ENCODE assay signal across 9 cellular contexts in the genomic region with DNA sequence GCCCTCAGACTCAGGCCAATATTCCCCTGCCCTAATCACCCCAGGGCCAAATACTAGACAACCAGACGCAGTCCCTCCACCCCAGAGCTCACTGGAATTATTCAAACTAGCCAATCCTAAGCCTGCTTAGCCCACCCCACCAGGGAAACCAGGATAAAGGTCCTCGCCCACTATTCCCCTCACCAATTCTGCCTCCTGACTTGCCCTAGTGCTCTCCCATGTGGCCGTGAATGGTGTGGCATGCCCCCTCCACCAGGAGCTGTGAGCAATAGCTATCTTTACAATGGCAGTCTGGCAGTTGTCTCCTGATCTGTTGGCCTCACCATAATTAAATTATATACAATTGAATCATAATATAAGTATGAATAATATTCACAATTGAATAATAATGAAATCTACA. TPM values are rescaled to one million over a fixed set of nuclear protein-coding genes. Genes with fewer than 3 reads are reported as not detected.
DNase-seq lines count a peak whose midpoint lies in the region; ATAC-seq and TF ChIP-seq lines count a peak whose summit lies in the region.
"Had no signal": no experiment of that assay in that cellular context is flagged by ENCODE, and none has a peak within 500 bp of the region (broad histone marks: within the 10 kb centered on the region; RNA-seq: fewer than 3 reads in every experiment).

No MANE protein-coding gene starts in this region.

- H3K27ac Mint-ChIP-seq in activated T-cell treated with anti-CD3 and anti-CD28 coated beads, Interleukin-2, amount 50 U/mL, for 24 hours: no peak overlapping the region
- H3K27ac Mint-ChIP-seq: activated CD4-positive, alpha-beta T cell treated with anti-CD3 and anti-CD28 coated beads, Interleukin-2, amount 10 ng/mL, durations not matched to agents 7 days and 5 days had no signal

- no peaks in the 10 kb centered on the region for H3K27me3 ChIP-seq in heart right ventricle

- ATAC-seq in GM18502 (IDR thresholded peaks at IDR 0.05; ENCODE audit: poor library complexity, unreplicated experiment) (no peak), heart right ventricle (no peak)

- no peaks in the 10 kb centered on the region for H3K9me3 ChIP-seq in heart right ventricle

- 67 to 76% methylated on average over 3 of the region's 3 CpGs for WGBS in heart right ventricle, 2 donors

- no peaks in the 10 kb centered on the region for H3K4me1 Mint-ChIP-seq in activated T-cell treated with anti-CD3 and anti-CD28 coated beads, Interleukin-2, amount 50 U/mL, for 24 hours (ENCODE audit: low read depth)
- H3K4me1 Mint-ChIP-seq: activated CD4-positive, alpha-beta T cell treated with anti-CD3 and anti-CD28 coated beads, Interleukin-2, amount 10 ng/mL, durations not matched to agents 7 days and 5 days had no signal

- TF ChIP-seq CTCF in epithelial cell of proximal tubule (conservative IDR thresholded peaks at IDR 0.05; ENCODE audit: low read depth, low read length): peak; percentile 60
- TF ChIP-seq CTCF in heart right ventricle (IDR thresholded peaks at IDR 0.05): peak in 2 of 9 donors; percentile 5 to 36

- intact Hi-C loops in heart right ventricle (cut with DNase I): loop anchor here (2.0 to 10.0 kb wide), 10 partner anchors 83 to 1303 kb away; no protein-coding TSS in a partner anchor

- H3K27me3 Mint-ChIP-seq in activated T-cell treated with anti-CD3 and anti-CD28 coated beads, Interleukin-2, amount 50 U/mL, for 24 hours: peaks cover 2% of the 10 kb centered on the region

- no peaks in the 10 kb centered on the region for H3K4me1 ChIP-seq in heart right ventricle

- peak; percentile 15 for DNase-seq in stimulated activated CD4-positive, alpha-beta T cell treated with anti-CD3 and anti-CD28 coated beads, Interleukin-15, amount 100 ng/mL, for 24 hours
- no peak for DNase-seq in stimulated activated CD4-positive, alpha-beta T cell treated with anti-CD3 and anti-CD28 coated beads, Interleukin-4, amount 100 ng/mL, for 1 hour
- DNase-seq in NCI-H460 (ENCODE audit: extremely low read depth, low read depth) (peak; percentile 17), epithelial cell of proximal tubule (ENCODE audit: low read depth) (no peak), heart right ventricle (no peak), GM19240 (ENCODE audit: insufficient read length, low spot score) (no peak)
- DNase-seq in activated T-cell treated with anti-CD3 and anti-CD28 coated beads, Interleukin-2, amount 50 U/mL, for 24 hours: no peak
- DNase-seq: activated CD4-positive, alpha-beta T cell treated with anti-CD3 and anti-CD28 coated beads, Interleukin-2, amount 10 ng/mL, durations not matched to agents 7 days and 5 days had no signal

- no peaks in the 10 kb centered on the region for H3K36me3 ChIP-seq in heart right ventricle

- no peaks in the 10 kb centered on the region for H3K36me3 Mint-ChIP-seq in activated T-cell treated with anti-CD3 and anti-CD28 coated beads, Interleukin-2, amount 50 U/mL, for 24 hours (ENCODE audit: low read depth)

- no peak overlapping the region for H3K4me3 ChIP-seq in epithelial cell of proximal tubule (ENCODE audit: low read depth, low read length)
- no peak overlapping the region for H3K4me3 ChIP-seq in heart right ventricle

- no peak overlapping the region for H3K27ac ChIP-seq in heart right ventricle

- no peaks in the 10 kb centered on the region for H3K9me3 Mint-ChIP-seq in activated T-cell treated with anti-CD3 and anti-CD28 coated beads, Interleukin-2, amount 50 U/mL, for 24 hours
- H3K9me3 Mint-ChIP-seq: activated CD4-positive, alpha-beta T cell treated with anti-CD3 and anti-CD28 coated beads, Interleukin-2, amount 10 ng/mL, durations not matched to agents 7 days and 5 days had no signal

- no peak overlapping the region for H3K4me3 Mint-ChIP-seq in activated T-cell treated with anti-CD3 and anti-CD28 coated beads, Interleukin-2, amount 50 U/mL, for 24 hours
- H3K4me3 Mint-ChIP-seq: activated CD4-positive, alpha-beta T cell treated with anti-CD3 and anti-CD28 coated beads, Interleukin-2, amount 10 ng/mL, durations not matched to agents 7 days and 5 days had no signal

RNA-seq across cellular contexts. Expression of a gene that starts 42.3 kb away (rescaled TPM):
- total RNA-seq in NCI-H460 (2014; rRNA removed; shearing (Covaris generic)): not detected in 2 replicates
- not detected in 2 replicates for polyA plus RNA-seq in NCI-H460 (2014; cell fraction: nucleus; rRNA removed)
- total RNA-seq in epithelial cell of proximal tubule (0.07 TPM in 1 of 2 replicates, not detected in the other), heart right ventricle (1 to 10 TPM in 7 of 10 donors, under 1 TPM in 3; 0.62 to 3.9 (median 1.7) TPM)
- polyA plus RNA-seq in heart right ventricle: 1 to 10 TPM in 1 of 2 donors, under 1 TPM in 1; 0.88 to 3.1 TPM

Comparison
In these comparisons a context has a peak if more than half of its experiments do, and no peak if none do; other contexts are left out.
1. DNase-seq: peak in stimulated activated CD4-positive, alpha-beta T cell treated with anti-CD3 and anti-CD28 coated beads, Interleukin-15, amount 100 ng/mL, for 24 hours (single experiment) and NCI-H460 (single experiment); none in stimulated activated CD4-positive, alpha-beta T cell treated with anti-CD3 and anti-CD28 coated beads, Interleukin-4, amount 100 ng/mL, for 1 hour (single experiment), epithelial cell of proximal tubule (single experiment), heart right ventricle (0 of 2), activated T-cell treated with anti-CD3 and anti-CD28 coated beads, Interleukin-2, amount 50 U/mL, for 24 hours (single experiment) and GM19240 (single experiment).